2 cellular contexts compared by ENCODE assay signal in the genomic region with DNA sequence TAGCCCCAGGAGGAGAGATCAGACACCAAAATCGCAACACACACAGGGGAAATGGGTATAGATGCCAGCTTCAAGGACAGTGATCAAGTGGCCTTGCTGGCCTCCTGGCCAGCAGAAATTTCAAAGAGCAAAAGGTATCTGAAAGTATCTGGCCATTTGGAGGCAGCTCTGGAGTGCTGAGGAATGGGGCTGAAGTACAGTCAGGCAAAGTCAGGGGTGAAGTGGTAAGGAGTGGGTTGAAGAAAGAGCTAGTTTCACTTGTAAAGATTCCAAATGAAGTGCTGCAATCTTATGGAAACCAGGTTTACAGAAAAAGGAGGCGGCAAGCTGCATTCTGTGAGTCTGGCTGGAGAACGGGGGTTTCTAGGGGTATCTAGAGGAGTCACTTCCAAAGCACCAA.
TF ChIP-seq lines count a peak whose summit lies in the region.

No MANE protein-coding gene starts in this region.

TF ChIP-seq in IMR-90, 13 proteins besides CTCF, POLR2A, EP300 and RAD21:
- TF ChIP-seq FOS (IDR thresholded peaks at IDR 0.05; ENCODE audit: low read depth, low read length), result no peak
TF ChIP-seq in IMR-90: peak in this region for 0.

TF ChIP-seq in HepG2, 621 proteins besides CTCF, POLR2A, EP300 and RAD21:
- no peak for TF ChIP-seq BORCS8-MEF2B (CRISPR knock-in tag; IDR thresholded peaks at IDR 0.05)
- TF ChIP-seq MED1 (CRISPR knock-in tag; IDR thresholded peaks at IDR 0.05), result no peak
- no peak for TF ChIP-seq MAF1 (CRISPR knock-in tag; IDR thresholded peaks at IDR 0.05; ENCODE audit: borderline replicate concordance)
- TF ChIP-seq ZSCAN9 (CRISPR knock-in tag; IDR thresholded peaks at IDR 0.05; ENCODE audit: borderline replicate concordance), result no peak
- TF ChIP-seq, protein P1, sequence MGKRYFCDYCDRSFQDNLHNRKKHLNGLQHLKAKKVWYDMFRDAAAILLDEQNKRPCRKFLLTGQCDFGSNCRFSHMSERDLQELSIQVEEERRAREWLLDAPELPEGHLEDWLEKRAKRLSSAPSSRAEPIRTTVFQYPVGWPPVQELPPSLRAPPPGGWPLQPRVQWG (CRISPR knock-in tag; IDR thresholded peaks at IDR 0.05; ENCODE audit: borderline replicate concordance, low read depth), result no peak
- no peak for TF ChIP-seq ZNF24 (IDR thresholded peaks at IDR 0.05)
- TF ChIP-seq ZNF747 (CRISPR knock-in tag; IDR thresholded peaks at IDR 0.05; ENCODE audit: borderline replicate concordance), result no peak
- TF ChIP-seq, protein P2, sequence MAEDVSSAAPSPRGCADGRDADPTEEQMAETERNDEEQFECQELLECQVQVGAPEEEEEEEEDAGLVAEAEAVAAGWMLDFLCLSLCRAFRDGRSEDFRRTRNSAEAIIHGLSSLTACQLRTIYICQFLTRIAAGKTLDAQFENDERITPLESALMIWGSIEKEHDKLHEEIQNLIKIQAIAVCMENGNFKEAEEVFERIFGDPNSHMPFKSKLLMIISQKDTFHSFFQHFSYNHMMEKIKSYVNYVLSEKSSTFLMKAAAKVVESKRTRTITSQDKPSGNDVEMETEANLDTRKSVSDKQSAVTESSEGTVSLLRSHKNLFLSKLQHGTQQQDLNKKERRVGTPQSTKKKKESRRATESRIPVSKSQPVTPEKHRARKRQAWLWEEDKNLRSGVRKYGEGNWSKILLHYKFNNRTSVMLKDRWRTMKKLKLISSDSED (CRISPR knock-in tag; IDR thresholded peaks at IDR 0.05), result no peak
- TF ChIP-seq, protein P3, sequence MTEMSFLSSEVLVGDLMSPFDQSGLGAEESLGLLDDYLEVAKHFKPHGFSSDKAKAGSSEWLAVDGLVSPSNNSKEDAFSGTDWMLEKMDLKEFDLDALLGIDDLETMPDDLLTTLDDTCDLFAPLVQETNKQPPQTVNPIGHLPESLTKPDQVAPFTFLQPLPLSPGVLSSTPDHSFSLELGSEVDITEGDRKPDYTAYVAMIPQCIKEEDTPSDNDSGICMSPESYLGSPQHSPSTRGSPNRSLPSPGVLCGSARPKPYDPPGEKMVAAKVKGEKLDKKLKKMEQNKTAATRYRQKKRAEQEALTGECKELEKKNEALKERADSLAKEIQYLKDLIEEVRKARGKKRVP (CRISPR knock-in tag; IDR thresholded peaks at IDR 0.05), result no peak
- no peak for TF ChIP-seq TGIF2 (CRISPR knock-in tag; IDR thresholded peaks at IDR 0.05)
- TF ChIP-seq YEATS4 (CRISPR knock-in tag; IDR thresholded peaks at IDR 0.05; ENCODE audit: borderline replicate concordance), result no peak
- TF ChIP-seq, protein P4, sequence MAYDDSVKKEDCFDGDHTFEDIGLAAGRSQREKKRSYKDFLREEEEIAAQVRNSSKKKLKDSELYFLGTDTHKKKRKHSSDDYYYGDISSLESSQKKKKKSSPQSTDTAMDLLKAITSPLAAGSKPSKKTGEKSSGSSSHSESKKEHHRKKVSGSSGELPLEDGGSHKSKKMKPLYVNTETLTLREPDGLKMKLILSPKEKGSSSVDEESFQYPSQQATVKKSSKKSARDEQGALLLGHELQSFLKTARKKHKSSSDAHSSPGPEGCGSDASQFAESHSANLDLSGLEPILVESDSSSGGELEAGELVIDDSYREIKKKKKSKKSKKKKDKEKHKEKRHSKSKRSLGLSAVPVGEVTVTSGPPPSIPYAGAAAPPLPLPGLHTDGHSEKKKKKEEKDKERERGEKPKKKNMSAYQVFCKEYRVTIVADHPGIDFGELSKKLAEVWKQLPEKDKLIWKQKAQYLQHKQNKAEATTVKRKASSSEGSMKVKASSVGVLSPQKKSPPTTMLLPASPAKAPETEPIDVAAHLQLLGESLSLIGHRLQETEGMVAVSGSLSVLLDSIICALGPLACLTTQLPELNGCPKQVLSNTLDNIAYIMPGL (CRISPR knock-in tag; IDR thresholded peaks at IDR 0.05; ENCODE audit: borderline replicate concordance in 1 of 2, low read depth in 1 of 2), result no peak
- no peak for TF ChIP-seq SP140L (CRISPR knock-in tag; IDR thresholded peaks at IDR 0.05; ENCODE audit: borderline replicate concordance)
- TF ChIP-seq KLF11 (CRISPR knock-in tag; IDR thresholded peaks at IDR 0.05), result no peak
- no peak for TF ChIP-seq ZNF605 (CRISPR knock-in tag; IDR thresholded peaks at IDR 0.05)
- TF ChIP-seq TCF7L2 (IDR thresholded peaks at IDR 0.05; ENCODE audit: low read depth, low read length), result no peak
- TF ChIP-seq, protein P5, sequence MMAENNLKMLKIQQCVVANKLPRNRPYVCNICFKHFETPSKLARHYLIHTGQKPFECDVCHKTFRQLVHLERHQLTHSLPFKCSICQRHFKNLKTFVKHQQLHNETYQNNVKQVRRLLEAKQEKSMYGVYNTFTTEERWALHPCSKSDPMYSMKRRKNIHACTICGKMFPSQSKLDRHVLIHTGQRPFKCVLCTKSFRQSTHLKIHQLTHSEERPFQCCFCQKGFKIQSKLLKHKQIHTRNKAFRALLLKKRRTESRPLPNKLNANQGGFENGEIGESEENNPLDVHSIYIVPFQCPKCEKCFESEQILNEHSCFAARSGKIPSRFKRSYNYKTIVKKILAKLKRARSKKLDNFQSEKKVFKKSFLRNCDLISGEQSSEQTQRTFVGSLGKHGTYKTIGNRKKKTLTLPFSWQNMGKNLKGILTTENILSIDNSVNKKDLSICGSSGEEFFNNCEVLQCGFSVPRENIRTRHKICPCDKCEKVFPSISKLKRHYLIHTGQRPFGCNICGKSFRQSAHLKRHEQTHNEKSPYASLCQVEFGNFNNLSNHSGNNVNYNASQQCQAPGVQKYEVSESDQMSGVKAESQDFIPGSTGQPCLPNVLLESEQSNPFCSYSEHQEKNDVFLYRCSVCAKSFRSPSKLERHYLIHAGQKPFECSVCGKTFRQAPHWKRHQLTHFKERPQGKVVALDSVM (CRISPR knock-in tag; IDR thresholded peaks at IDR 0.05), result no peak
